In the genomic region with DNA sequence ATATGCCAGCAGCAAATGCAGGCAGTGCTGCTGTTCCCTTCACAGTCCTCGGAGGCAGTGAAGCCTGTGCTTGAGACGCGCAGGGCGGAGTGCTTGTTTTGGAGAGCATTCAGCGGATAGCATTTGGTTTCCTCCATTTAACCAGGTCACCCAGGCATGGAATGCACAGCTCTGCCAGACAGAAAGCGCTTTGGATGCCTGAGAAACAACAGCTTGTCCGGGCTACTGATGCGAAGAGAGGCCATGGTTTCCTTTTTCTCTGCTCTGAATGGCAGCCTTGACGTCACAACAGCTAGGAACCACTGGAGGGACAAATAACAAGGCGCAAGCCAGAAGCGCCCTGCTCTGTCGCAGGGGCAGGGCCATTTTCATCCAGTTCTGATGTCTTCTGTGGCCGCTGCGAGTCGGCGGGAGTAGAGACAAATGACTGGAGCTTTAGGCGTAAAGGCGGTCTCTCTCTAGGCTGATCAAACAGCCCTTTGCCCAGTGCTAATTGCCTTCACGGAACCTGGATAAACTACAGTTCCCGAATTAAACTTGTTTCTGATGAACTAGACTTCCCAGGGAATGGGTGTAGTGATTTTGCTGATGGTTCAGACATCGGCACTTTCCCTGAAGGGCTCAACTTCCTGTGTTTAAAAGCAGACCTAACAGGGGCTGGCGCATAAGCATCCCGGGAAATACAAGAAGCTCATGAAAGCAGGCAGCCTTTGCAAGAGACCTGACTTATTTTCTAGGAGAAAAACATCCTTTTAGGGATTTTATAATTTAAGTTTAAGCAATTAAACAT, we compare ENCODE assay signal across 9 cellular contexts.
DNase-seq lines count a peak whose midpoint lies in the region; ATAC-seq and TF ChIP-seq lines count a peak whose summit lies in the region.
"Had no signal": no experiment of that assay in that cellular context is flagged by ENCODE, and none has a peak within 500 bp of the region (broad histone marks: within the 10 kb centered on the region; RNA-seq: fewer than 3 reads in every experiment).

No MANE protein-coding gene starts in this region.

- H3K36me3 ChIP-seq in left lung = peaks cover 0 to 16% of the 10 kb centered on the region in 2 donors

- H3K27me3 Mint-ChIP-seq in brain = no peaks in the 10 kb centered on the region
- H3K27me3 Mint-ChIP-seq: activated B cell treated with CpG ODN at 0.5 μM for 24 hours had no signal

- no peaks in the 10 kb centered on the region for H3K27me3 ChIP-seq in left lung

- peak overlapping the region; percentile 66 to 71 for H3K27ac ChIP-seq in left lung
- peak overlapping the region; percentile 70 for H3K27ac ChIP-seq in substantia nigra (ENCODE audit: low read depth, low read length, poor library complexity, severe bottlenecking)

- no peak for TF ChIP-seq CTCF in brain (conservative IDR thresholded peaks at IDR 0.05)
- TF ChIP-seq CTCF in left lung (IDR thresholded peaks at IDR 0.05) = no peak

- peaks cover 63% of the 10 kb centered on the region for H3K4me1 Mint-ChIP-seq in brain

- peak; percentile 64 for DNase-seq in activated effector memory CD4-positive, alpha-beta T cell treated with anti-CD3 and anti-CD28 coated beads, Interleukin-2, amount 50 U/mL, for 16 hours
- no peak for DNase-seq in activated effector memory CD4-positive, alpha-beta T cell treated with Interleukin-2 at 50 U/mL for 16 hours
- DNase-seq in left lung = no peak
- DNase-seq in substantia nigra (lab: John Stamatoyannopoulos, UW) = peak in 43 of 49 donors; percentile 23 to 88 (median 71)
- no peak for DNase-seq in DMS79 treated with DMSO at 0.1 percent for 48 hours (lab: John Stamatoyannopoulos, UW)
- DNase-seq in NCI-H1417 treated with DMSO at 0.1 percent for 48 hours (lab: John Stamatoyannopoulos, UW) = no peak
- DNase-seq: activated B cell treated with CpG ODN at 0.5 μM for 24 hours had no signal

- ATAC-seq in left lung (peak; percentile 63), HG02852 (IDR thresholded peaks at IDR 0.05; ENCODE audit: unreplicated experiment) (no peak)

- H3K9me3 Mint-ChIP-seq in brain = no peaks in the 10 kb centered on the region
- H3K9me3 Mint-ChIP-seq: activated B cell treated with CpG ODN at 0.5 μM for 24 hours had no signal

- H3K27ac Mint-ChIP-seq in brain = peak overlapping the region; percentile 87 to 99 (median 94)
- H3K27ac Mint-ChIP-seq: activated B cell treated with CpG ODN at 0.5 μM for 24 hours had no signal

- H3K4me1 ChIP-seq in left lung = peaks cover under 1 to 67% of the 10 kb centered on the region in 2 donors

- peak overlapping the region; percentile 29 to 84 (median 78) for H3K4me3 Mint-ChIP-seq in brain
- H3K4me3 Mint-ChIP-seq: activated B cell treated with CpG ODN at 0.5 μM for 24 hours had no signal

- H3K4me3 ChIP-seq in left lung = peak overlapping the region in 1 of 2 donors; percentile 4

- intact Hi-C loops in left lung (cut with DNase I) = no loop called here

- H3K9me3 ChIP-seq in left lung = no peaks in the 10 kb centered on the region

- H3K36me3 Mint-ChIP-seq in brain = no peaks in the 10 kb centered on the region

Comparison
In these comparisons a context has a peak if more than half of its experiments do, and no peak if none do; other contexts are left out.
1. DNase-seq: peak in activated effector memory CD4-positive, alpha-beta T cell treated with anti-CD3 and anti-CD28 coated beads, Interleukin-2, amount 50 U/mL, for 16 hours (single experiment) and substantia nigra (43 of 49); none in activated effector memory CD4-positive, alpha-beta T cell treated with Interleukin-2 at 50 U/mL for 16 hours (single experiment), left lung (0 of 2), DMS79 treated with DMSO at 0.1 percent for 48 hours (single experiment) and NCI-H1417 treated with DMSO at 0.1 percent for 48 hours (single experiment).